1 cellular context compared by ENCODE assay signal in the genomic region with DNA sequence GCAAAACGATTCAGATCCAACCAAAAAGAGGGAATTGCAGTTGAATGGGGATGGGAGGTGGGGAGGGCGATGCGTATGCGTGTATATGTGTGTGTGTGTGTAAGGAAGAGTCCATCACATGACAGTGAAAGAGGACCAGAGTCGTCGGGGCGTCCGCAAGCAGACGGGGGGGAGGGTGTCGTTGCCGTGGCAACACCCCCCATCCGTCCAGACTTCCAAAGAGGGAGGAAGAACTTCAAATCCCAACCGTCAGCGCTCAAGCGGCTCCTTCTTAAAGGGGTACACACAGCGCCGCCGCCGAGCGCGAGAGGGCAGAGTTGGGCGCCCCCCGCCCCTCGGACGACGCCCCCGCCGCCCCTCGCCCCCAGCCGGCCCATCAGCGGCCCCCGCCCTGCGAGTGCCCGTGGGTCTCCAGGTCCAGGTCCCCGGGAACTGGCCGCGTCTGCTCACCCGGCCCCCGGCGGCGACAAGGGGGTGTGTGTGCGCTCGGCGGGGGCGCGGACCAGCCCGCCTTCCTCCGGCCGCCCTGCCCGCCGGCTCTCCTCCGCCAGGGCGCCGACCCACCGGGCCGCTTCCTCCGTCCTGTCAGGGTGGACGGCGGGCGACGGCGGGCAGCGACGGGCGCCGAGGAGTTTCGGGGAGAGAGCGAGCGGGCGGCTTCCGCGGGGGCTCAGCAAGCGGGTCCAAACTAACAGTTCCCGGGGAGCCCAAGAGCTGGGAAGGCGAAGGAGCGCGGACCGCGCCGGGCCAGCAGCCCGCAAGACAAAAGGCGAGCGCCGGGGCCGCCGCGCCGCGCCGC.
TF ChIP-seq lines count a peak whose summit lies in the region.

No MANE protein-coding gene starts in this region.

TF ChIP-seq in endothelial cell of umbilical vein, 7 proteins besides CTCF, POLR2A, EP300 and RAD21 (continued from another document):
- TF ChIP-seq, protein P1, sequence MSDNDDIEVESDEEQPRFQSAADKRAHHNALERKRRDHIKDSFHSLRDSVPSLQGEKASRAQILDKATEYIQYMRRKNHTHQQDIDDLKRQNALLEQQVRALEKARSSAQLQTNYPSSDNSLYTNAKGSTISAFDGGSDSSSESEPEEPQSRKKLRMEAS (IDR thresholded peaks at IDR 0.05; ENCODE audit: insufficient read depth, insufficient read length): no peak
- TF ChIP-seq JUN (IDR thresholded peaks at IDR 0.05; ENCODE audit: borderline replicate concordance, insufficient read depth, insufficient read length, low read depth): no peak
- TF ChIP-seq EZH2 (IDR thresholded peaks at IDR 0.05; ENCODE audit: borderline replicate concordance, low read depth, low read length, severe bottlenecking): no peak
- no peak for TF ChIP-seq POLR2AphosphoS5 (IDR thresholded peaks at IDR 0.05; ENCODE audit: insufficient read depth, low read depth, low read length)
- no peak for TF ChIP-seq MYC (IDR thresholded peaks at IDR 0.05; ENCODE audit: low read depth, low read length)
